In genomic region chr1:52554267-52554640, GRCh38 we compare ENCODE assay signal across 8 cellular contexts. TPM values are rescaled to one million over a fixed set of nuclear protein-coding genes. Genes with fewer than 3 reads are reported as not detected.
DNase-seq lines count a peak whose midpoint lies in the region; ATAC-seq and TF ChIP-seq lines count a peak whose summit lies in the region.

No MANE protein-coding gene starts in this region.

- no peak for TF ChIP-seq CTCF in GM12865 (IDR thresholded peaks at IDR 0.05; ENCODE audit: insufficient read depth, low read depth, low read length, missing control alignments)
- TF ChIP-seq CTCF in OCI-LY3 (IDR thresholded peaks at IDR 0.05; ENCODE audit: low read depth, low read length): no peak

- peak overlapping the region; percentile 97 for H3K4me3 ChIP-seq in GM12865 (ENCODE audit: low read depth, low read length)
- peak overlapping the region; percentile 94 for H3K4me3 ChIP-seq in OCI-LY3 (ENCODE audit: low read length)
- H3K4me3 ChIP-seq in endocrine pancreas (ENCODE audit: control insufficient read depth, insufficient read depth, low read length): peak overlapping the region; percentile 59
- H3K4me3 ChIP-seq in trophoblast cell (ENCODE audit: low read depth, low read length): no peak overlapping the region

- H3K4ac ChIP-seq in trophoblast cell (ENCODE audit: low read depth, low read length): no peak overlapping the region

- H3K9me3 ChIP-seq in OCI-LY3 (ENCODE audit: insufficient read depth, low read length): no peaks in the 10 kb centered on the region
- no peaks in the 10 kb centered on the region for H3K9me3 ChIP-seq in endocrine pancreas (ENCODE audit: control insufficient read depth, low read length)
- no peaks in the 10 kb centered on the region for H3K9me3 ChIP-seq in trophoblast cell (ENCODE audit: insufficient read depth, low read depth, low read length)

- no peak overlapping the region for H3K18ac ChIP-seq in trophoblast cell (ENCODE audit: low read length)

- H4K12ac ChIP-seq in trophoblast cell (ENCODE audit: low read depth, low read length): no peak overlapping the region

- no peak overlapping the region for H4K8ac ChIP-seq in trophoblast cell (ENCODE audit: low read depth, low read length)

- H3K27me3 ChIP-seq in OCI-LY3 (ENCODE audit: low read depth, low read length) (no peaks in the 10 kb centered on the region), endocrine pancreas (ENCODE audit: control insufficient read depth, insufficient read depth, low read length) (no peaks in the 10 kb centered on the region), trophoblast cell (ENCODE audit: insufficient read depth, low read length) (no peaks in the 10 kb centered on the region)

- H3K79me2 ChIP-seq in OCI-LY3 (ENCODE audit: low read length): peaks cover 42% of the 10 kb centered on the region
- peaks cover 11% of the 10 kb centered on the region for H3K79me2 ChIP-seq in trophoblast cell (ENCODE audit: control insufficient read depth, insufficient read depth, low read length, poor library complexity)

- no peak overlapping the region for H4K91ac ChIP-seq in trophoblast cell (ENCODE audit: low read depth, low read length)

- H4K20me1 ChIP-seq in OCI-LY3 (ENCODE audit: insufficient read depth, low read length): peaks cover 24% of the 10 kb centered on the region

- DNase-seq in GM12865 (ENCODE audit: low read depth): no peak
- DNase-seq in trophoblast cell: no peak
- DNase-seq in DMS53 treated with DMSO at 0.1 percent for 48 hours (lab: John Stamatoyannopoulos, UW; ENCODE audit: unreplicated experiment): no peak
- no peak for DNase-seq in EL

- H2BK5ac ChIP-seq in trophoblast cell (ENCODE audit: low read depth, low read length, poor library complexity): no peak overlapping the region

- peak overlapping the region; percentile 95 for H3K4me2 ChIP-seq in OCI-LY3 (ENCODE audit: low read length)
- peak overlapping the region; percentile 66 for H3K4me2 ChIP-seq in trophoblast cell (ENCODE audit: low read length)

- H2BK12ac ChIP-seq in trophoblast cell (ENCODE audit: low read length): no peak overlapping the region

- H3K23ac ChIP-seq in trophoblast cell (ENCODE audit: low read length): no peak overlapping the region

- no peak overlapping the region for H2AK5ac ChIP-seq in trophoblast cell (ENCODE audit: low read length)

- H3K9ac ChIP-seq in OCI-LY3 (ENCODE audit: low read length) (peak overlapping the region; percentile 98), endocrine pancreas (ENCODE audit: control insufficient read depth, insufficient read depth, low read length) (no peak overlapping the region), trophoblast cell (ENCODE audit: low read length) (no peak overlapping the region)

- peaks cover 27% of the 10 kb centered on the region for H3K4me1 ChIP-seq in OCI-LY3 (ENCODE audit: low read length)
- H3K4me1 ChIP-seq in endocrine pancreas (ENCODE audit: control insufficient read depth, insufficient read depth, low read length): peaks cover 5% of the 10 kb centered on the region
- peaks cover 2 to 5% of the 10 kb centered on the region in 2 experiments for H3K4me1 ChIP-seq in trophoblast cell (ENCODE audit: control insufficient read depth in 1 of 2, insufficient read depth in 2 of 2, low read length in 2 of 2)

- no peak overlapping the region for H2AFZ ChIP-seq in OCI-LY3 (ENCODE audit: low read depth, low read length)
- no peak overlapping the region for H2AFZ ChIP-seq in trophoblast cell (ENCODE audit: insufficient read depth, low read length, poor library complexity)

- no peak overlapping the region for H3K14ac ChIP-seq in trophoblast cell (ENCODE audit: low read length)

- H3K36me3 ChIP-seq in OCI-LY3 (replicated peaks; ENCODE audit: low read depth, low read length) (no peaks in the 10 kb centered on the region), endocrine pancreas (ENCODE audit: control insufficient read depth, insufficient read depth, low read length) (no peaks in the 10 kb centered on the region), trophoblast cell (ENCODE audit: control insufficient read depth in 1 of 2, insufficient read depth in 2 of 2, low read length in 2 of 2) (no peaks in the 10 kb centered on the region)

- no CpG with 5 or more reads among the region's 6 CpGs for WGBS in trophoblast cell (ENCODE audit: extremely low coverage, insufficient coverage, insufficient read length)

- H3K27ac ChIP-seq in OCI-LY3 (ENCODE audit: low read length) (peak overlapping the region; percentile 86; the same call in 1 of the 2 replicates), trophoblast cell (ENCODE audit: low read depth, low read length) (no peak overlapping the region)

- ATAC-seq in HG02973 (IDR thresholded peaks at IDR 0.05; ENCODE audit: unreplicated experiment) (no peak), GM19023 (IDR thresholded peaks at IDR 0.05; ENCODE audit: unreplicated experiment) (no peak)

- peaks cover 13% of the 10 kb centered on the region for H3K79me1 ChIP-seq in trophoblast cell (ENCODE audit: low read length)

- no peak overlapping the region for H2BK120ac ChIP-seq in trophoblast cell (ENCODE audit: insufficient read depth, low read length, poor library complexity)

RNA-seq across cellular contexts. Expression of gene TUT4, which starts 1.4 kb away (rescaled TPM):
- polyA plus RNA-seq in trophoblast cell (2013): 35.7 and 39.6 TPM in 2 replicates

RNA-seq across cellular contexts. Expression of gene GPX7, which starts 47.9 kb away (rescaled TPM):
- polyA plus RNA-seq in trophoblast cell (2013): 28.5 and 29.6 TPM in 2 replicates
